In the genomic region with DNA sequence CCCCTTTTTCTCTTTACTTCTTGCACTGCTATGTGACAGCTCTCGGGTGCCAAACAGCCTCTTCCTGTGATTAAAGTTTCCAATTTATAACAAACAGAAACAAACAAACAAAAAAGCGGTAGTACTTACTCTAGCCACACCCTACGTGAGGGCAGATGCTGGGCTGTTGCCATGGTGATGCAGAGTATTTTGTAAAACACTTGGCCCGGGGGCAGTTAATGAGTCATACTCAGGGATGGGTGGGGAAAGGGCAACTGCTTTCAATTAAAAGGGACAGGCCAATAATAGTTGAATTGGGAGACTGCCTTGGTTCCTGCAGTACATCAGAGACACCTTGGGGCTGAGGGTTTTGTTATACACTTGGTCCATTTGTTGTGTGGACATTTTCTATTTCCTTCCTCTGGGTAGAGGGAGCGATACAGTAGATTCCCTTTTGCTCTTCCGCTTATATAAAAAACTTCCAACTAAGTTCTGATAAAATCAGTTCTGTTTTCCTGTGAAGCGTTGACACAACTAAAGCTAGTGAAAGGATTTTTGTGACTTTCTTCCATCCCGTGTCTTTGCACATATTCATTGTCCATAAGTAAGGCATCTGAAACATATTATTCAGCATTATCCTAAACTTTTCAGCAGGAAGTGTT, we compare ENCODE assay signal across 1 cellular context.
TF ChIP-seq lines count a peak whose summit lies in the region.

No MANE protein-coding gene starts in this region.

TF ChIP-seq in K562, 482 proteins besides CTCF, POLR2A, EP300 and RAD21 (continued from another document):
- TF ChIP-seq, protein P1, sequence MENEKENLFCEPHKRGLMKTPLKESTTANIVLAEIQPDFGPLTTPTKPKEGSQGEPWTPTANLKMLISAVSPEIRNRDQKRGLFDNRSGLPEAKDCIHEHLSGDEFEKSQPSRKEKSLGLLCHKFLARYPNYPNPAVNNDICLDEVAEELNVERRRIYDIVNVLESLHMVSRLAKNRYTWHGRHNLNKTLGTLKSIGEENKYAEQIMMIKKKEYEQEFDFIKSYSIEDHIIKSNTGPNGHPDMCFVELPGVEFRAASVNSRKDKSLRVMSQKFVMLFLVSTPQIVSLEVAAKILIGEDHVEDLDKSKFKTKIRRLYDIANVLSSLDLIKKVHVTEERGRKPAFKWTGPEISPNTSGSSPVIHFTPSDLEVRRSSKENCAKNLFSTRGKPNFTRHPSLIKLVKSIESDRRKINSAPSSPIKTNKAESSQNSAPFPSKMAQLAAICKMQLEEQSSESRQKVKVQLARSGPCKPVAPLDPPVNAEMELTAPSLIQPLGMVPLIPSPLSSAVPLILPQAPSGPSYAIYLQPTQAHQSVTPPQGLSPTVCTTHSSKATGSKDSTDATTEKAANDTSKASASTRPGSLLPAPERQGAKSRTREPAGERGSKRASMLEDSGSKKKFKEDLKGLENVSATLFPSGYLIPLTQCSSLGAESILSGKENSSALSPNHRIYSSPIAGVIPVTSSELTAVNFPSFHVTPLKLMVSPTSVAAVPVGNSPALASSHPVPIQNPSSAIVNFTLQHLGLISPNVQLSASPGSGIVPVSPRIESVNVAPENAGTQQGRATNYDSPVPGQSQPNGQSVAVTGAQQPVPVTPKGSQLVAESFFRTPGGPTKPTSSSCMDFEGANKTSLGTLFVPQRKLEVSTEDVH (IDR thresholded peaks at IDR 0.05; ENCODE audit: low read depth, partially characterized antibody), result no peak
- peak; percentile 39; the same call in 1 of the 2 replicates for TF ChIP-seq EGR1 (conservative IDR thresholded peaks at IDR 0.05)
